Comparison of ENCODE assay signal across 19 cellular contexts in genomic region chr11:100851584-100852152, GRCh38.
"Had no signal": no experiment of that assay in that cellular context is flagged by ENCODE, and none has a peak within 500 bp of the region (broad histone marks: within the 10 kb centered on the region; RNA-seq: fewer than 3 reads in every experiment).

No MANE protein-coding gene starts in this region.

- H2AFZ ChIP-seq: hepatocyte, neural progenitor cell had no signal

- FAIRE-seq: endometrium, small intestine had no signal

- H3K4me2 ChIP-seq: hepatocyte, neural progenitor cell had no signal

- H3K27me3 ChIP-seq: esophagus squamous epithelium, hepatocyte, neural progenitor cell, ovary, right atrium auricular region, suprapubic skin, thyroid gland, upper lobe of left lung, uterus had no signal

- H3K36me3 ChIP-seq: esophagus squamous epithelium, neural progenitor cell, ovary, right atrium auricular region, suprapubic skin, thyroid gland, upper lobe of left lung, uterus had no signal

- H3K9ac ChIP-seq: neural progenitor cell had no signal

- H3K27ac ChIP-seq: esophagus squamous epithelium, hepatocyte, neural progenitor cell, ovary, right atrium auricular region, thyroid gland, upper lobe of left lung, uterus had no signal

- DNase-seq: cortex of kidney; effector memory CD4-positive, alpha-beta T cell; esophagus squamous epithelium; head of caudate nucleus; left colon; natural killer cell; nucleus accumbens; ovary; stimulated activated CD4-positive, alpha-beta T cell treated with anti-CD3 and anti-CD28 coated beads, Interleukin-2, amount 100 ng/mL, for 48 hours; stimulated activated naive CD4-positive, alpha-beta T cell treated with Interleukin-2 at 50 U/mL for 16 hours; thyroid gland; upper lobe of left lung; uterus had no signal

- H3K4me1 ChIP-seq: upper lobe of left lung, uterus had no signal

- H3K9me3 ChIP-seq: esophagus squamous epithelium, ovary, right atrium auricular region, suprapubic skin, thyroid gland, upper lobe of left lung, uterus had no signal

- ATAC-seq: left colon, natural killer cell had no signal

- H3K4me3 ChIP-seq: esophagus squamous epithelium, hepatocyte, neural progenitor cell, ovary, right atrium auricular region, suprapubic skin, thyroid gland, upper lobe of left lung, uterus had no signal
